ENCODE assay signal across 16 cellular contexts in the genomic region with DNA sequence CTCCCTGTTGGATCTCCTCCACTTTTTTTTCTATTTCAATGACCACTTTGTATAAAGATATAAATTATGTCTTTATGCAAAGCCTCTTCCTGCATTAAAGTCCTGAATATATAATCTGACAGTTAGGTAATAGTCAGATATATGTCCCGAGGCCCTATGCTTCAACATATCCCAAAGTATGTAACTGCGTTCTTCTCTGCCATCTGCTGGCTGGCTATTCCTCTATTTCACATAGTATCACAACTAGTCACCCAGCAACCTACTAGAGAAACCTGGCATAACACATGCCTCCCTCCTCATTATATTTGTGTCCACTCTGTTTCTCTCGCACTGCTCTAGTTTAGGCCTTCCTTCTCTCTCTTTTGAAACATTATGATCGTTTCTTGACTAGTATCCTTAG.
A peak's percentile ranks its signal among the peaks of the same experiment; 100 is the strongest.
DNase-seq lines count a peak whose midpoint lies in the region; ATAC-seq, FAIRE-seq and TF ChIP-seq lines count a peak whose summit lies in the region.
"Had no signal": no experiment of that assay in that cellular context is flagged by ENCODE, and none has a peak within 500 bp of the region (broad histone marks: within the 10 kb centered on the region; RNA-seq: fewer than 3 reads in every experiment).

No MANE protein-coding gene starts in this region.

- H3K27ac Mint-ChIP-seq in endodermal cell = no peak overlapping the region
- no peak overlapping the region for H3K27ac Mint-ChIP-seq in T-helper 17 cell
- H3K27ac Mint-ChIP-seq: immature natural killer cell had no signal

- in situ Hi-C loops in ACHN (cut with HindIII; ENCODE audit: low pct_ligation_motif_present, low pct_unique_long_range_greater_than_20kb, low sequenced_read_pairs) = no loop called here

- peak; percentile 9 for DNase-seq in ACHN
- DNase-seq in DMS53 (lab: John Stamatoyannopoulos, UW) = peak; percentile 69
- DNase-seq in NCI-H526 (lab: John Stamatoyannopoulos, UW) = peak; percentile 39 to 66
- peak; percentile 48 for DNase-seq in endodermal cell
- no peak for DNase-seq in pancreas
- DNase-seq in T-helper 17 cell = no peak
- no peak for DNase-seq in stimulated activated CD4-positive, alpha-beta T cell treated with anti-CD3 and anti-CD28 coated beads, Interleukin-1b, Interleukin-23, amount 100 ng/mL, for 48 hours
- DNase-seq: activated T-cell treated with anti-CD3 and anti-CD28 coated beads, Interleukin-2, amount 50 U/mL, for 4 hours; gastrocnemius medialis; GOT3; immature natural killer cell; NCI-H446 treated with DMSO at 0.1 percent for 48 hours; stimulated activated CD4-positive, alpha-beta T cell treated with anti-CD3 and anti-CD28 coated beads, Interleukin-4, amount 100 ng/mL, for 4 hours; T1000; upper lobe of right lung had no signal

- no peak overlapping the region for H3K9ac ChIP-seq in endodermal cell (ENCODE audit: extremely low read depth, low read length, poor library complexity, severe bottlenecking)

- intact Hi-C loops in pancreas (cut with DNase I) = no loop called here

- H3K4me3 Mint-ChIP-seq in endodermal cell (no peak overlapping the region), T-helper 17 cell (no peak overlapping the region)
- H3K4me3 Mint-ChIP-seq: activated T-cell treated with anti-CD3 and anti-CD28 coated beads, Interleukin-2, amount 50 U/mL, for 4 hours; immature natural killer cell had no signal

- H3K4me3 ChIP-seq in endodermal cell (ENCODE audit: low read length) (no peak overlapping the region), pancreas (no peak overlapping the region)
- H3K4me3 ChIP-seq: gastrocnemius medialis, upper lobe of right lung had no signal

- H3K27ac ChIP-seq in endodermal cell (ENCODE audit: low read depth, low read length) = no peak overlapping the region
- no peak overlapping the region for H3K27ac ChIP-seq in pancreas
- H3K27ac ChIP-seq: gastrocnemius medialis, upper lobe of right lung had no signal

- H3K9me3 ChIP-seq in endodermal cell (ENCODE audit: control insufficient read depth, low read length) = peaks cover 25% of the 10 kb centered on the region
- peaks cover 0 to 2% (median 0%) of the 10 kb centered on the region in 4 donors for H3K9me3 ChIP-seq in pancreas
- no peaks in the 10 kb centered on the region for H3K9me3 ChIP-seq in T-helper 17 cell (ENCODE audit: control insufficient read depth, low read length, poor library complexity, severe bottlenecking)
- H3K9me3 ChIP-seq: gastrocnemius medialis, upper lobe of right lung had no signal

- ATAC-seq in pancreas (no peak), HG03196 (IDR thresholded peaks at IDR 0.05; ENCODE audit: unreplicated experiment) (no peak), T-helper 17 cell (no peak)
- ATAC-seq: activated T-cell treated with anti-CD3 and anti-CD28 coated beads, Interleukin-2, amount 50 U/mL, for 4 hours; gastrocnemius medialis; upper lobe of right lung had no signal

- no peaks in the 10 kb centered on the region for H3K27me3 Mint-ChIP-seq in endodermal cell (ENCODE audit: insufficient read depth)
- no peaks in the 10 kb centered on the region for H3K27me3 Mint-ChIP-seq in T-helper 17 cell

- TF ChIP-seq CTCF in endodermal cell (conservative IDR thresholded peaks at IDR 0.05) (peak; percentile 59), pancreas (IDR thresholded peaks at IDR 0.05) (no peak)

- H3K36me3 Mint-ChIP-seq in endodermal cell (ENCODE audit: low read depth) (peaks cover 2% of the 10 kb centered on the region), T-helper 17 cell (ENCODE audit: low read depth) (no peaks in the 10 kb centered on the region)
- H3K36me3 Mint-ChIP-seq: immature natural killer cell had no signal

- H3K9me3 Mint-ChIP-seq in endodermal cell = peaks cover 29% of the 10 kb centered on the region

- H3K36me3 ChIP-seq in endodermal cell (ENCODE audit: control insufficient read depth, insufficient read depth, low read length) (no peaks in the 10 kb centered on the region), pancreas (no peaks in the 10 kb centered on the region)
- H3K36me3 ChIP-seq: gastrocnemius medialis, upper lobe of right lung had no signal

- H3K4me1 ChIP-seq in endodermal cell (ENCODE audit: control insufficient read depth, insufficient read depth, low read length) (peaks cover 4% of the 10 kb centered on the region), pancreas (no peaks in the 10 kb centered on the region)
- H3K4me1 ChIP-seq: gastrocnemius medialis, upper lobe of right lung had no signal

- H3K4me1 Mint-ChIP-seq in endodermal cell = no peaks in the 10 kb centered on the region
- no peaks in the 10 kb centered on the region for H3K4me1 Mint-ChIP-seq in T-helper 17 cell
- H3K4me1 Mint-ChIP-seq: immature natural killer cell had no signal

- no peak for FAIRE-seq in pancreas (lab: Jason Lieb, UNC)

- H3K27me3 ChIP-seq in endodermal cell (ENCODE audit: control insufficient read depth, insufficient read depth, low read length, poor library complexity, severe bottlenecking) (no peaks in the 10 kb centered on the region), pancreas (no peaks in the 10 kb centered on the region)
- H3K27me3 ChIP-seq: gastrocnemius medialis, upper lobe of right lung had no signal

- WGBS in endodermal cell (ENCODE audit: insufficient coverage in 1 of 2, insufficient read length in 1 of 2), 2 experiments = 83 to 86% methylated on average over 3 to 4 of the region's 4 CpGs
- WGBS in pancreas, 2 donors = 74 to 76% methylated on average over 4 of the region's 4 CpGs

Comparison
In these comparisons a context has a peak if more than half of its experiments do, and no peak if none do; other contexts are left out.
1. DNase-seq: peak in ACHN (single experiment), DMS53 (single experiment), NCI-H526 (2 of 2) and endodermal cell (single experiment); none in pancreas (0 of 6), T-helper 17 cell (0 of 3) and stimulated activated CD4-positive, alpha-beta T cell treated with anti-CD3 and anti-CD28 coated beads, Interleukin-1b, Interleukin-23, amount 100 ng/mL, for 48 hours (single experiment).